ENCODE assay signal across 1 cellular context in the genomic region with DNA sequence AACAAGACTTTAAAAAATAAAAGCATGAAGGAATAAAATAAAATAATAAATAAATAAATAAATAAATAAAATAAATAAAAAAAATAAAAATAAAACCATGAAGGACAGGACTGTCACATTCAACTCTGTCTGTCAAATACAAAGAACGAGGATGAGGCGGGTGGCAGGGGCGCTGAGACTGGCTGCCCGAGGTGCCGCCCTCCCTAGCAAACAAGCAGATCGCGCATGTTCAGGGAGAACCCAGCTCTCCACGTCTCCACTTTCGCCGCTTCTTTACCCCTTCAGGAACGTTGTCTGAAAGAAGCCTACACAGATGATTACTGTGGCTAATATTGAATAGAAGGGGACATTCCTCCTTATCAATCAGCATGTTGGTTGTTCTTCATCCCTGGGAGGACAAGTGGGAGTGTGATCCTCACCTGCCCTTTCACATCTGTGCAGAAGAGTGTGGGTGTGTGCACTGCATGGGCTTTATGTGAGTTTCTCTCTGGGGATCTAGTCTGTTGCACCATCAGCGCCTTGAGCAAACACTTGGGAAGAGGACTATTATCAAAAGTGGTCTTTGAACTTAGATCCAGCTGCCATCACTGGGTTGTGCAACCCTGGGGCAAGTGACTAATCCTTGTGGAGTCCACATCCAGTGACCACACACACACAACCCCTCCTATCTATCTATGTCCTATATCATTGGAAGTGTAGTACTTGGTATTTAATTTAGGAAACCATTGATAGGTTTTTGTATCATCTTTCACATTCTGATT.
A peak's percentile ranks its signal among the peaks of the same experiment; 100 is the strongest.
TF ChIP-seq lines count a peak whose summit lies in the region.

No MANE protein-coding gene starts in this region.

TF ChIP-seq in HepG2, 621 proteins besides CTCF, POLR2A, EP300 and RAD21 (continued from another document and continues in another):
- TF ChIP-seq, protein P1, sequence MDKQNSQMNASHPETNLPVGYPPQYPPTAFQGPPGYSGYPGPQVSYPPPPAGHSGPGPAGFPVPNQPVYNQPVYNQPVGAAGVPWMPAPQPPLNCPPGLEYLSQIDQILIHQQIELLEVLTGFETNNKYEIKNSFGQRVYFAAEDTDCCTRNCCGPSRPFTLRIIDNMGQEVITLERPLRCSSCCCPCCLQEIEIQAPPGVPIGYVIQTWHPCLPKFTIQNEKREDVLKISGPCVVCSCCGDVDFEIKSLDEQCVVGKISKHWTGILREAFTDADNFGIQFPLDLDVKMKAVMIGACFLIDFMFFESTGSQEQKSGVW (CRISPR knock-in tag; IDR thresholded peaks at IDR 0.05; ENCODE audit: borderline replicate concordance): no peak
- TF ChIP-seq EEA1 (CRISPR knock-in tag; IDR thresholded peaks at IDR 0.05; ENCODE audit: borderline replicate concordance) (no peak), ZSCAN31 (CRISPR knock-in tag; IDR thresholded peaks at IDR 0.05; ENCODE audit: low read depth) (no peak), ZFY (CRISPR knock-in tag; IDR thresholded peaks at IDR 0.05) (no peak), ATF7 (IDR thresholded peaks at IDR 0.05) (0 out of 2 replicates have a peak, but pooled peaks have one; percentile 29), ATF7 (CRISPR knock-in tag; IDR thresholded peaks at IDR 0.05) (no peak), NCOA2 (CRISPR knock-in tag; IDR thresholded peaks at IDR 0.05) (peak; percentile 65), NONO (IDR thresholded peaks at IDR 0.05) (no peak), NONO (CRISPR knock-in tag; conservative IDR thresholded peaks at IDR 0.05) (peak; percentile 59; the same call in 1 of the 2 replicates), SATB2 (CRISPR knock-in tag; IDR thresholded peaks at IDR 0.05) (no peak), CHD2 (IDR thresholded peaks at IDR 0.05; ENCODE audit: low read depth, low read length) (no peak), ZNF670 (CRISPR knock-in tag; IDR thresholded peaks at IDR 0.05; ENCODE audit: borderline replicate concordance) (no peak), ZKSCAN8 (CRISPR knock-in tag; IDR thresholded peaks at IDR 0.05; ENCODE audit: borderline replicate concordance) (no peak), ZNF441 (CRISPR knock-in tag; IDR thresholded peaks at IDR 0.05; ENCODE audit: borderline replicate concordance) (0 out of 2 replicates have a peak, but pooled peaks have one; percentile 44), MLLT10 (CRISPR knock-in tag; IDR thresholded peaks at IDR 0.05) (no peak), ZNF350 (CRISPR knock-in tag; IDR thresholded peaks at IDR 0.05; ENCODE audit: borderline replicate concordance, low read depth) (0 out of 2 replicates have a peak, but pooled peaks have one; percentile 34), TSC22D2 (CRISPR knock-in tag; IDR thresholded peaks at IDR 0.05; ENCODE audit: borderline replicate concordance) (no peak), KDM1A (CRISPR knock-in tag; IDR thresholded peaks at IDR 0.05) (0 out of 2 replicates have a peak, but pooled peaks have one; percentile 61), ERF (CRISPR knock-in tag; IDR thresholded peaks at IDR 0.05) (0 out of 2 replicates have a peak, but pooled peaks have one; percentile 48), MIER3 (CRISPR knock-in tag; IDR thresholded peaks at IDR 0.05; ENCODE audit: borderline replicate concordance) (peak; percentile 62; the same call in 1 of the 2 replicates), DR1 (CRISPR knock-in tag; IDR thresholded peaks at IDR 0.05) (no peak), ADNP (CRISPR knock-in tag; IDR thresholded peaks at IDR 0.05) (no peak), ZBTB38 (CRISPR knock-in tag; IDR thresholded peaks at IDR 0.05) (no peak), SKI (IDR thresholded peaks at IDR 0.05; ENCODE audit: partially characterized antibody) (no peak), ZNF7 (CRISPR knock-in tag; IDR thresholded peaks at IDR 0.05) (0 out of 2 replicates have a peak, but pooled peaks have one; percentile 29), NFYC (CRISPR knock-in tag; IDR thresholded peaks at IDR 0.05) (no peak), ATRX (CRISPR knock-in tag; IDR thresholded peaks at IDR 0.05; ENCODE audit: borderline replicate concordance) (no peak), KAT8 (CRISPR knock-in tag; IDR thresholded peaks at IDR 0.05) (peak; percentile 46; the same call in 1 of the 2 replicates), SMYD3 (CRISPR knock-in tag; IDR thresholded peaks at IDR 0.05) (no peak), ZNF839 (CRISPR knock-in tag; IDR thresholded peaks at IDR 0.05; ENCODE audit: borderline replicate concordance) (no peak), TEAD3 (CRISPR knock-in tag; optimal IDR thresholded peaks at IDR 0.05; ENCODE audit: borderline replicate concordance) (peak; percentile 14), RFX5 (IDR thresholded peaks at IDR 0.05; ENCODE audit: low read depth, low read length) (no peak), GTF3A (CRISPR knock-in tag; conservative IDR thresholded peaks at IDR 0.05) (no peak), LCORL (IDR thresholded peaks at IDR 0.05) (no peak), LCORL (CRISPR knock-in tag; IDR thresholded peaks at IDR 0.05) (0 out of 2 replicates have a peak, but pooled peaks have one; percentile 19), ZNF629 (CRISPR knock-in tag; conservative IDR thresholded peaks at IDR 0.05) (peak; percentile 31; the same call in 1 of the 2 replicates)
- TF ChIP-seq, protein P2, sequence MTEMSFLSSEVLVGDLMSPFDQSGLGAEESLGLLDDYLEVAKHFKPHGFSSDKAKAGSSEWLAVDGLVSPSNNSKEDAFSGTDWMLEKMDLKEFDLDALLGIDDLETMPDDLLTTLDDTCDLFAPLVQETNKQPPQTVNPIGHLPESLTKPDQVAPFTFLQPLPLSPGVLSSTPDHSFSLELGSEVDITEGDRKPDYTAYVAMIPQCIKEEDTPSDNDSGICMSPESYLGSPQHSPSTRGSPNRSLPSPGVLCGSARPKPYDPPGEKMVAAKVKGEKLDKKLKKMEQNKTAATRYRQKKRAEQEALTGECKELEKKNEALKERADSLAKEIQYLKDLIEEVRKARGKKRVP (CRISPR knock-in tag; IDR thresholded peaks at IDR 0.05): peak in 1 of 2 experiments; percentile 81; a peak in 2 of 4 replicates
- TF ChIP-seq, protein P3, sequence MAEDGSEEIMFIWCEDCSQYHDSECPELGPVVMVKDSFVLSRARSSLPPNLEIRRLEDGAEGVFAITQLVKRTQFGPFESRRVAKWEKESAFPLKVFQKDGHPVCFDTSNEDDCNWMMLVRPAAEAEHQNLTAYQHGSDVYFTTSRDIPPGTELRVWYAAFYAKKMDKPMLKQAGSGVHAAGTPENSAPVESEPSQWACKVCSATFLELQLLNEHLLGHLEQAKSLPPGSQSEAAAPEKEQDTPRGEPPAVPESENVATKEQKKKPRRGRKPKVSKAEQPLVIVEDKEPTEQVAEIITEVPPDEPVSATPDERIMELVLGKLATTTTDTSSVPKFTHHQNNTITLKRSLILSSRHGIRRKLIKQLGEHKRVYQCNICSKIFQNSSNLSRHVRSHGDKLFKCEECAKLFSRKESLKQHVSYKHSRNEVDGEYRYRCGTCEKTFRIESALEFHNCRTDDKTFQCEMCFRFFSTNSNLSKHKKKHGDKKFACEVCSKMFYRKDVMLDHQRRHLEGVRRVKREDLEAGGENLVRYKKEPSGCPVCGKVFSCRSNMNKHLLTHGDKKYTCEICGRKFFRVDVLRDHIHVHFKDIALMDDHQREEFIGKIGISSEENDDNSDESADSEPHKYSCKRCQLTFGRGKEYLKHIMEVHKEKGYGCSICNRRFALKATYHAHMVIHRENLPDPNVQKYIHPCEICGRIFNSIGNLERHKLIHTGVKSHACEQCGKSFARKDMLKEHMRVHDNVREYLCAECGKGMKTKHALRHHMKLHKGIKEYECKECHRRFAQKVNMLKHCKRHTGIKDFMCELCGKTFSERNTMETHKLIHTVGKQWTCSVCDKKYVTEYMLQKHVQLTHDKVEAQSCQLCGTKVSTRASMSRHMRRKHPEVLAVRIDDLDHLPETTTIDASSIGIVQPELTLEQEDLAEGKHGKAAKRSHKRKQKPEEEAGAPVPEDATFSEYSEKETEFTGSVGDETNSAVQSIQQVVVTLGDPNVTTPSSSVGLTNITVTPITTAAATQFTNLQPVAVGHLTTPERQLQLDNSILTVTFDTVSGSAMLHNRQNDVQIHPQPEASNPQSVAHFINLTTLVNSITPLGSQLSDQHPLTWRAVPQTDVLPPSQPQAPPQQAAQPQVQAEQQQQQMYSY (CRISPR knock-in tag; IDR thresholded peaks at IDR 0.05): no peak
- TF ChIP-seq, protein P4, sequence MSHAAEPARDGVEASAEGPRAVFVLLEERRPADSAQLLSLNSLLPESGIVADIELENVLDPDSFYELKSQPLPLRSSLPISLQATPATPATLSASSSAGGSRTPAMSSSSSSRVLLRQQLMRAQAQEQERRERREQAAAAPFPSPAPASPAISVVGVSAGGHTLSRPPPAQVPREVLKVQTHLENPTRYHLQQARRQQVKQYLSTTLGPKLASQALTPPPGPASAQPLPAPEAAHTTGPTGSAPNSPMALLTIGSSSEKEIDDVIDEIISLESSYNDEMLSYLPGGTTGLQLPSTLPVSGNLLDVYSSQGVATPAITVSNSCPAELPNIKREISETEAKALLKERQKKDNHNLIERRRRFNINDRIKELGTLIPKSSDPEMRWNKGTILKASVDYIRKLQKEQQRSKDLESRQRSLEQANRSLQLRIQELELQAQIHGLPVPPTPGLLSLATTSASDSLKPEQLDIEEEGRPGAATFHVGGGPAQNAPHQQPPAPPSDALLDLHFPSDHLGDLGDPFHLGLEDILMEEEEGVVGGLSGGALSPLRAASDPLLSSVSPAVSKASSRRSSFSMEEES (CRISPR knock-in tag; IDR thresholded peaks at IDR 0.05): peak; percentile 48; the same call in 1 of the 2 replicates
- TF ChIP-seq, protein P5, sequence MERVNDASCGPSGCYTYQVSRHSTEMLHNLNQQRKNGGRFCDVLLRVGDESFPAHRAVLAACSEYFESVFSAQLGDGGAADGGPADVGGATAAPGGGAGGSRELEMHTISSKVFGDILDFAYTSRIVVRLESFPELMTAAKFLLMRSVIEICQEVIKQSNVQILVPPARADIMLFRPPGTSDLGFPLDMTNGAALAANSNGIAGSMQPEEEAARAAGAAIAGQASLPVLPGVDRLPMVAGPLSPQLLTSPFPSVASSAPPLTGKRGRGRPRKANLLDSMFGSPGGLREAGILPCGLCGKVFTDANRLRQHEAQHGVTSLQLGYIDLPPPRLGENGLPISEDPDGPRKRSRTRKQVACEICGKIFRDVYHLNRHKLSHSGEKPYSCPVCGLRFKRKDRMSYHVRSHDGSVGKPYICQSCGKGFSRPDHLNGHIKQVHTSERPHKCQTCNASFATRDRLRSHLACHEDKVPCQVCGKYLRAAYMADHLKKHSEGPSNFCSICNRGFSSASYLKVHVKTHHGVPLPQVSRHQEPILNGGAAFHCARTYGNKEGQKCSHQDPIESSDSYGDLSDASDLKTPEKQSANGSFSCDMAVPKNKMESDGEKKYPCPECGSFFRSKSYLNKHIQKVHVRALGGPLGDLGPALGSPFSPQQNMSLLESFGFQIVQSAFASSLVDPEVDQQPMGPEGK (CRISPR knock-in tag; IDR thresholded peaks at IDR 0.05): peak; percentile 10; the same call in 1 of the 2 replicates
- TF ChIP-seq, protein P6, sequence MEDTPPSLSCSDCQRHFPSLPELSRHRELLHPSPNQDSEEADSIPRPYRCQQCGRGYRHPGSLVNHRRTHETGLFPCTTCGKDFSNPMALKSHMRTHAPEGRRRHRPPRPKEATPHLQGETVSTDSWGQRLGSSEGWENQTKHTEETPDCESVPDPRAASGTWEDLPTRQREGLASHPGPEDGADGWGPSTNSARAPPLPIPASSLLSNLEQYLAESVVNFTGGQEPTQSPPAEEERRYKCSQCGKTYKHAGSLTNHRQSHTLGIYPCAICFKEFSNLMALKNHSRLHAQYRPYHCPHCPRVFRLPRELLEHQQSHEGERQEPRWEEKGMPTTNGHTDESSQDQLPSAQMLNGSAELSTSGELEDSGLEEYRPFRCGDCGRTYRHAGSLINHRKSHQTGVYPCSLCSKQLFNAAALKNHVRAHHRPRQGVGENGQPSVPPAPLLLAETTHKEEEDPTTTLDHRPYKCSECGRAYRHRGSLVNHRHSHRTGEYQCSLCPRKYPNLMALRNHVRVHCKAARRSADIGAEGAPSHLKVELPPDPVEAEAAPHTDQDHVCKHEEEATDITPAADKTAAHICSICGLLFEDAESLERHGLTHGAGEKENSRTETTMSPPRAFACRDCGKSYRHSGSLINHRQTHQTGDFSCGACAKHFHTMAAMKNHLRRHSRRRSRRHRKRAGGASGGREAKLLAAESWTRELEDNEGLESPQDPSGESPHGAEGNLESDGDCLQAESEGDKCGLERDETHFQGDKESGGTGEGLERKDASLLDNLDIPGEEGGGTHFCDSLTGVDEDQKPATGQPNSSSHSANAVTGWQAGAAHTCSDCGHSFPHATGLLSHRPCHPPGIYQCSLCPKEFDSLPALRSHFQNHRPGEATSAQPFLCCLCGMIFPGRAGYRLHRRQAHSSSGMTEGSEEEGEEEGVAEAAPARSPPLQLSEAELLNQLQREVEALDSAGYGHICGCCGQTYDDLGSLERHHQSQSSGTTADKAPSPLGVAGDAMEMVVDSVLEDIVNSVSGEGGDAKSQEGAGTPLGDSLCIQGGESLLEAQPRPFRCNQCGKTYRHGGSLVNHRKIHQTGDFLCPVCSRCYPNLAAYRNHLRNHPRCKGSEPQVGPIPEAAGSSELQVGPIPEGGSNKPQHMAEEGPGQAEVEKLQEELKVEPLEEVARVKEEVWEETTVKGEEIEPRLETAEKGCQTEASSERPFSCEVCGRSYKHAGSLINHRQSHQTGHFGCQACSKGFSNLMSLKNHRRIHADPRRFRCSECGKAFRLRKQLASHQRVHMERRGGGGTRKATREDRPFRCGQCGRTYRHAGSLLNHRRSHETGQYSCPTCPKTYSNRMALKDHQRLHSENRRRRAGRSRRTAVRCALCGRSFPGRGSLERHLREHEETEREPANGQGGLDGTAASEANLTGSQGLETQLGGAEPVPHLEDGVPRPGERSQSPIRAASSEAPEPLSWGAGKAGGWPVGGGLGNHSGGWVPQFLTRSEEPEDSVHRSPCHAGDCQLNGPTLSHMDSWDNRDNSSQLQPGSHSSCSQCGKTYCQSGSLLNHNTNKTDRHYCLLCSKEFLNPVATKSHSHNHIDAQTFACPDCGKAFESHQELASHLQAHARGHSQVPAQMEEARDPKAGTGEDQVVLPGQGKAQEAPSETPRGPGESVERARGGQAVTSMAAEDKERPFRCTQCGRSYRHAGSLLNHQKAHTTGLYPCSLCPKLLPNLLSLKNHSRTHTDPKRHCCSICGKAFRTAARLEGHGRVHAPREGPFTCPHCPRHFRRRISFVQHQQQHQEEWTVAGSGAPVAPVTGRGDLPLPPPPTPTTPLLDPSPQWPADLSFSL (CRISPR knock-in tag; IDR thresholded peaks at IDR 0.05): peak; percentile 78; the same call in 1 of the 2 replicates
- TF ChIP-seq, protein P7, sequence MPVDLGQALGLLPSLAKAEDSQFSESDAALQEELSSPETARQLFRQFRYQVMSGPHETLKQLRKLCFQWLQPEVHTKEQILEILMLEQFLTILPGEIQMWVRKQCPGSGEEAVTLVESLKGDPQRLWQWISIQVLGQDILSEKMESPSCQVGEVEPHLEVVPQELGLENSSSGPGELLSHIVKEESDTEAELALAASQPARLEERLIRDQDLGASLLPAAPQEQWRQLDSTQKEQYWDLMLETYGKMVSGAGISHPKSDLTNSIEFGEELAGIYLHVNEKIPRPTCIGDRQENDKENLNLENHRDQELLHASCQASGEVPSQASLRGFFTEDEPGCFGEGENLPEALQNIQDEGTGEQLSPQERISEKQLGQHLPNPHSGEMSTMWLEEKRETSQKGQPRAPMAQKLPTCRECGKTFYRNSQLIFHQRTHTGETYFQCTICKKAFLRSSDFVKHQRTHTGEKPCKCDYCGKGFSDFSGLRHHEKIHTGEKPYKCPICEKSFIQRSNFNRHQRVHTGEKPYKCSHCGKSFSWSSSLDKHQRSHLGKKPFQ (CRISPR knock-in tag; IDR thresholded peaks at IDR 0.05; ENCODE audit: insufficient replicate concordance): no peak
- TF ChIP-seq, protein P8, sequence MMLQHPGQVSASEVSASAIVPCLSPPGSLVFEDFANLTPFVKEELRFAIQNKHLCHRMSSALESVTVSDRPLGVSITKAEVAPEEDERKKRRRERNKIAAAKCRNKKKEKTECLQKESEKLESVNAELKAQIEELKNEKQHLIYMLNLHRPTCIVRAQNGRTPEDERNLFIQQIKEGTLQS (CRISPR knock-in tag; IDR thresholded peaks at IDR 0.05): peak; percentile 76
